In genomic region chr1:183635606-183636333, GRCh38 we compare ENCODE assay signal across 8 cellular contexts. TPM values are rescaled to one million over a fixed set of nuclear protein-coding genes. Genes with fewer than 3 reads are reported as not detected.
DNase-seq lines count a peak whose midpoint lies in the region; ATAC-seq and TF ChIP-seq lines count a peak whose summit lies in the region.

Gene ARPC5 (minus strand): TSS chr1:183635783. CDS start chr1:183635659, 124 bp downstream.

- peaks cover 2% of the 10 kb centered on the region; the same call in 1 of the 2 replicates for H3K36me3 ChIP-seq in H7 (replicated peaks; ENCODE audit: control insufficient read depth, insufficient read depth, low read length)
- peaks cover 17% of the 10 kb centered on the region for H3K36me3 ChIP-seq in MG63

- H3K9me3 Mint-ChIP-seq in nephron progenitor cell, result no peaks in the 10 kb centered on the region
- no peaks in the 10 kb centered on the region for H3K9me3 Mint-ChIP-seq in stimulated activated naive CD8-positive, alpha-beta T cell treated with anti-CD3 and anti-CD28 coated beads, Interleukin-15, amount 100 ng/mL, for 72 hours

- H3K4me3 ChIP-seq in H7 (ENCODE audit: insufficient read depth, low read depth, low read length) (peak within 1 kb of the TSS; percentile 95), MG63 (peak within 1 kb of the TSS; percentile 78), fibroblast of the aortic adventitia (ENCODE audit: low read depth, low read length) (peak within 1 kb of the TSS; percentile 91)

- peak within 1 kb of the TSS; percentile 100 for H3K4me3 Mint-ChIP-seq in nephron progenitor cell
- H3K4me3 Mint-ChIP-seq in stimulated activated naive CD8-positive, alpha-beta T cell treated with anti-CD3 and anti-CD28 coated beads, Interleukin-15, amount 100 ng/mL, for 72 hours, result peak within 1 kb of the TSS; percentile 99 to 100

- H3K27ac Mint-ChIP-seq in nephron progenitor cell, result peak within 1 kb of the TSS; percentile 99
- peak within 1 kb of the TSS; percentile 99 to 100 for H3K27ac Mint-ChIP-seq in stimulated activated naive CD8-positive, alpha-beta T cell treated with anti-CD3 and anti-CD28 coated beads, Interleukin-15, amount 100 ng/mL, for 72 hours

- H3K27me3 ChIP-seq in H7 (ENCODE audit: control insufficient read depth, insufficient read depth, low read length) (peaks cover 8% of the 10 kb centered on the region; the same call in 1 of the 2 replicates), MG63 (peaks cover 10% of the 10 kb centered on the region)

- peaks cover 44% of the 10 kb centered on the region for H3K4me1 Mint-ChIP-seq in nephron progenitor cell
- peaks cover 31% of the 10 kb centered on the region for H3K4me1 Mint-ChIP-seq in stimulated activated naive CD8-positive, alpha-beta T cell treated with anti-CD3 and anti-CD28 coated beads, Interleukin-15, amount 100 ng/mL, for 72 hours

- no peaks in the 10 kb centered on the region for H3K9me3 ChIP-seq in MG63

- peaks cover 7% of the 10 kb centered on the region for H3K36me3 Mint-ChIP-seq in nephron progenitor cell (ENCODE audit: low read depth)

- peak; percentile 91 for ATAC-seq in stimulated activated naive CD8-positive, alpha-beta T cell treated with anti-CD3 and anti-CD28 coated beads, Interleukin-15, amount 100 ng/mL, for 72 hours

- DNase-seq in EL, result peak; percentile 98
- peak; percentile 96 for DNase-seq in H7
- DNase-seq in MG63, result peak; percentile 97
- DNase-seq in SHP77 treated with DMSO at 0.1 percent for 48 hours (lab: John Stamatoyannopoulos, UW), result peak; percentile 97
- peak; percentile 98 for DNase-seq in activated effector memory CD4-positive, alpha-beta T cell treated with anti-CD3 and anti-CD28 coated beads, Interleukin-2, amount 50 U/mL, for 16 hours
- peak; percentile 98 for DNase-seq in fibroblast of the aortic adventitia (ENCODE audit: low read depth)
- peak; percentile 97 for DNase-seq in nephron progenitor cell
- DNase-seq in stimulated activated naive CD8-positive, alpha-beta T cell treated with anti-CD3 and anti-CD28 coated beads, Interleukin-15, amount 100 ng/mL, for 72 hours, result peak; percentile 96 to 97

- H3K27me3 Mint-ChIP-seq in nephron progenitor cell (ENCODE audit: low read depth, poor library complexity), result peaks cover 40% of the 10 kb centered on the region
- H3K27me3 Mint-ChIP-seq in stimulated activated naive CD8-positive, alpha-beta T cell treated with anti-CD3 and anti-CD28 coated beads, Interleukin-15, amount 100 ng/mL, for 72 hours, result peaks cover 9% of the 10 kb centered on the region

- peak; percentile 3 for TF ChIP-seq CTCF in fibroblast of the aortic adventitia (IDR thresholded peaks at IDR 0.05; ENCODE audit: insufficient read depth, low read length)
- no peak for TF ChIP-seq CTCF in nephron progenitor cell (IDR thresholded peaks at IDR 0.05)

RNA-seq across cellular contexts. Expression of gene ARPC5, which starts in this region (rescaled TPM):
- 104 and 133 TPM in 2 replicates for total RNA-seq in H7 (2014; rRNA removed; shearing (Covaris generic))
- total RNA-seq in MG63 (2014; rRNA removed; shearing (Covaris generic); ENCODE audit: low replicate concordance), result 232 and 372 TPM in 2 replicates
- total RNA-seq in fibroblast of the aortic adventitia (ENCODE audit: low replicate concordance), result 112 and 312 TPM in 2 replicates

Comparison
In these comparisons a context has a peak if more than half of its experiments do, and no peak if none do; other contexts are left out.
1. Peak in every context shown above with its lines: DNase-seq, ATAC-seq and H3K4me3 ChIP-seq.